ENCODE assay signal across 10 cellular contexts in the genomic region with DNA sequence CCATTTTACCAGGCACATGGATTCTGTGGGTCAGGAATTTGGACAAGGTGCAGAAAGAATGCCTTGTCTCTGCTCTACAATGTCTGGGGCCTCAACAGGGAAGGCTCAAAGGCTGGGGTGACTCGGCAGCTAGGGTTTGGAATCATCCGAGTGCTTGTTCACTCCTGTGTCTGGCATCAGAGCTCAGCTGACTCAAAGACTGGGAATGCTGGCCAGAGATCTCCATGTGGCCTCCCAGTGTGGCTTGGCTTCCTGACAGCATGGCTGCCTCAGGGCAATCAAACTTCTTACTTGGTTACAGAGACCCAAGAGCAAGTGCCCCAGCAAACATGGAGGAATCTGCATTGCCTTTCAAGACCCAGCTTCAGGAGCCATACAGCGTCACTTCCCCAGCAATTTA.
A peak's percentile ranks its signal among the peaks of the same experiment; 100 is the strongest.
DNase-seq lines count a peak whose midpoint lies in the region; ATAC-seq and TF ChIP-seq lines count a peak whose summit lies in the region.
"Had no signal": no experiment of that assay in that cellular context is flagged by ENCODE, and none has a peak within 500 bp of the region (broad histone marks: within the 10 kb centered on the region; RNA-seq: fewer than 3 reads in every experiment).

No MANE protein-coding gene starts in this region.

- ATAC-seq in activated CD4-positive, alpha-beta T cell treated with anti-CD3 and anti-CD28 coated beads for 36 hours: no peak
- ATAC-seq in SK-N-SH treated with all-trans-retinoic acid at 6 μM for 48 hours: peak; percentile 89
- ATAC-seq in HG03045 (IDR thresholded peaks at IDR 0.05; ENCODE audit: unreplicated experiment): no peak

- no peak overlapping the region for H3K4me3 Mint-ChIP-seq in activated CD4-positive, alpha-beta T cell treated with anti-CD3 and anti-CD28 coated beads, Interleukin-2, amount 10 ng/mL, durations not matched to agents 24 days and 14 days
- H3K4me3 Mint-ChIP-seq in activated CD4-positive, alpha-beta T cell treated with anti-CD3 and anti-CD28 coated beads for 36 hours: no peak overlapping the region

- peaks cover 77% of the 10 kb centered on the region for H3K4me1 Mint-ChIP-seq in activated CD4-positive, alpha-beta T cell treated with anti-CD3 and anti-CD28 coated beads, Interleukin-2, amount 10 ng/mL, durations not matched to agents 24 days and 14 days
- H3K4me1 Mint-ChIP-seq in activated CD4-positive, alpha-beta T cell treated with anti-CD3 and anti-CD28 coated beads for 36 hours: peaks cover 71% of the 10 kb centered on the region

- H3K27ac ChIP-seq in skin epidermis: peak overlapping the region in 16 of 21 experiments; percentile 1 to 88 (median 58)

- no peak overlapping the region for H3K4me3 ChIP-seq in skin epidermis

- H3K27me3 Mint-ChIP-seq in activated CD4-positive, alpha-beta T cell treated with anti-CD3 and anti-CD28 coated beads, Interleukin-2, amount 10 ng/mL, durations not matched to agents 24 days and 14 days: no peaks in the 10 kb centered on the region
- H3K27me3 Mint-ChIP-seq in activated CD4-positive, alpha-beta T cell treated with anti-CD3 and anti-CD28 coated beads for 36 hours: no peaks in the 10 kb centered on the region

- DNase-seq in activated CD4-positive, alpha-beta T cell treated with anti-CD3 and anti-CD28 coated beads, Interleukin-2, amount 10 ng/mL, durations not matched to agents 24 days and 14 days: no peak
- no peak for DNase-seq in activated CD4-positive, alpha-beta T cell treated with anti-CD3 and anti-CD28 coated beads for 36 hours
- DNase-seq in fibroblast of peridontal ligament (ENCODE audit: extremely low read depth) (peak; percentile 97), SW480 (ENCODE audit: low spot score) (no peak), SIG-M5 treated with dmso at 0.1 percent for 504 hours (lab: John Stamatoyannopoulos, UW; ENCODE audit: unreplicated experiment) (no peak)
- DNase-seq: 8988T, NCI-H2171 had no signal

- peaks cover 20% of the 10 kb centered on the region for H3K9me3 Mint-ChIP-seq in activated CD4-positive, alpha-beta T cell treated with anti-CD3 and anti-CD28 coated beads, Interleukin-2, amount 10 ng/mL, durations not matched to agents 24 days and 14 days
- peaks cover 9% of the 10 kb centered on the region for H3K9me3 Mint-ChIP-seq in activated CD4-positive, alpha-beta T cell treated with anti-CD3 and anti-CD28 coated beads for 36 hours (ENCODE audit: low read depth)

- POLR2A ChIA-PET in activated CD4-positive, alpha-beta T cell treated with anti-CD3 and anti-CD28 coated beads for 36 hours (lab: Charles Lee): interaction anchor here (0.5 kb wide), 1 partner anchor 92 kb away, joined by 4 read pairs; no protein-coding TSS in a partner anchor

- H3K27ac Mint-ChIP-seq in activated CD4-positive, alpha-beta T cell treated with anti-CD3 and anti-CD28 coated beads, Interleukin-2, amount 10 ng/mL, durations not matched to agents 24 days and 14 days: peak overlapping the region; percentile 95
- H3K27ac Mint-ChIP-seq in activated CD4-positive, alpha-beta T cell treated with anti-CD3 and anti-CD28 coated beads for 36 hours: no peak overlapping the region

- CTCF ChIA-PET in activated CD4-positive, alpha-beta T cell treated with anti-CD3 and anti-CD28 coated beads for 36 hours (lab: Charles Lee): interaction anchor here (0.6 kb wide), 1 partner anchor 90 kb away, joined by 4 read pairs; no protein-coding TSS in a partner anchor

- peaks cover 12% of the 10 kb centered on the region for H3K36me3 Mint-ChIP-seq in activated CD4-positive, alpha-beta T cell treated with anti-CD3 and anti-CD28 coated beads, Interleukin-2, amount 10 ng/mL, durations not matched to agents 24 days and 14 days (ENCODE audit: low read depth)
- H3K36me3 Mint-ChIP-seq in activated CD4-positive, alpha-beta T cell treated with anti-CD3 and anti-CD28 coated beads for 36 hours (ENCODE audit: low read depth): peaks cover 10% of the 10 kb centered on the region

- intact Hi-C loops in activated CD4-positive, alpha-beta T cell treated with anti-CD3 and anti-CD28 coated beads, Interleukin-2, amount 10 ng/mL, durations not matched to agents 24 days and 14 days (cut with micrococcal nuclease): loop anchor here (10.0 kb wide), 1 partner anchor 307 kb away; the partner anchor contains the start of genes ARID4B and GGPS1
- intact Hi-C loops in activated CD4-positive, alpha-beta T cell treated with anti-CD3 and anti-CD28 coated beads for 36 hours (cut with DNase I, micrococcal nuclease): no loop called here

TF ChIP-seq in SK-N-SH treated with all-trans-retinoic acid at 6 μM for 48 hours, 23 proteins besides CTCF, POLR2A, EP300 and RAD21:
- TF ChIP-seq, protein P1, sequence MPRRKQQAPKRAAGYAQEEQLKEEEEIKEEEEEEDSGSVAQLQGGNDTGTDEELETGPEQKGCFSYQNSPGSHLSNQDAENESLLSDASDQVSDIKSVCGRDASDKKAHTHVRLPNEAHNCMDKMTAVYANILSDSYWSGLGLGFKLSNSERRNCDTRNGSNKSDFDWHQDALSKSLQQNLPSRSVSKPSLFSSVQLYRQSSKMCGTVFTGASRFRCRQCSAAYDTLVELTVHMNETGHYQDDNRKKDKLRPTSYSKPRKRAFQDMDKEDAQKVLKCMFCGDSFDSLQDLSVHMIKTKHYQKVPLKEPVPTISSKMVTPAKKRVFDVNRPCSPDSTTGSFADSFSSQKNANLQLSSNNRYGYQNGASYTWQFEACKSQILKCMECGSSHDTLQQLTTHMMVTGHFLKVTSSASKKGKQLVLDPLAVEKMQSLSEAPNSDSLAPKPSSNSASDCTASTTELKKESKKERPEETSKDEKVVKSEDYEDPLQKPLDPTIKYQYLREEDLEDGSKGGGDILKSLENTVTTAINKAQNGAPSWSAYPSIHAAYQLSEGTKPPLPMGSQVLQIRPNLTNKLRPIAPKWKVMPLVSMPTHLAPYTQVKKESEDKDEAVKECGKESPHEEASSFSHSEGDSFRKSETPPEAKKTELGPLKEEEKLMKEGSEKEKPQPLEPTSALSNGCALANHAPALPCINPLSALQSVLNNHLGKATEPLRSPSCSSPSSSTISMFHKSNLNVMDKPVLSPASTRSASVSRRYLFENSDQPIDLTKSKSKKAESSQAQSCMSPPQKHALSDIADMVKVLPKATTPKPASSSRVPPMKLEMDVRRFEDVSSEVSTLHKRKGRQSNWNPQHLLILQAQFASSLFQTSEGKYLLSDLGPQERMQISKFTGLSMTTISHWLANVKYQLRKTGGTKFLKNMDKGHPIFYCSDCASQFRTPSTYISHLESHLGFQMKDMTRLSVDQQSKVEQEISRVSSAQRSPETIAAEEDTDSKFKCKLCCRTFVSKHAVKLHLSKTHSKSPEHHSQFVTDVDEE (CRISPR knock-in tag; IDR thresholded peaks at IDR 0.05): no peak
